ENCODE assay signal across 1 cellular context in genomic region chr2:106461882-106462281, GRCh38.
TF ChIP-seq lines count a peak whose summit lies in the region.

No MANE protein-coding gene starts in this region.

TF ChIP-seq in HepG2, 621 proteins besides CTCF, POLR2A, EP300 and RAD21:
- TF ChIP-seq ZNF460 (CRISPR knock-in tag; IDR thresholded peaks at IDR 0.05; ENCODE audit: borderline replicate concordance) (peak; percentile 61), STAG1 (CRISPR knock-in tag; IDR thresholded peaks at IDR 0.05) (0 out of 2 replicates have a peak, but pooled peaks have one; percentile 11)
